Comparison of ENCODE assay signal across 24 cellular contexts in genomic region chr16:86993426-86994110, GRCh38.
"Had no signal": no experiment of that assay in that cellular context is flagged by ENCODE, and none has a peak within 500 bp of the region (broad histone marks: within the 10 kb centered on the region; RNA-seq: fewer than 3 reads in every experiment).

No MANE protein-coding gene starts in this region.

- H3K27ac ChIP-seq: breast epithelium, gastroesophageal sphincter, lower lobe of right lung, testis, vagina had no signal

- H3K9me3 ChIP-seq: breast epithelium, gastroesophageal sphincter, lower lobe of right lung, testis, vagina had no signal

- ATAC-seq: activated CD8-positive, alpha-beta memory T cell treated with anti-CD3 and anti-CD28 coated beads, Interleukin-2, amount 10 ng/mL, durations not matched to agents 7 days and 5 days; activated CD8-positive, alpha-beta T cell treated with anti-CD3 and anti-CD28 coated beads for 36 hours; activated naive CD8-positive, alpha-beta T cell treated with anti-CD3 and anti-CD28 coated beads, Interleukin-2, amount 50 U/mL, for 24 hours; gastroesophageal sphincter; left lobe of liver; lower lobe of right lung; right cardiac atrium; stimulated activated naive CD8-positive, alpha-beta T cell treated with anti-CD3 and anti-CD28 coated beads, Interleukin-15, Interleukin-2, amounts not matched to agents 100 U/mL and 50 U/mL, for 24 hours; WTC11 had no signal

- H3K4me1 ChIP-seq: breast epithelium, gastroesophageal sphincter, lower lobe of right lung, testis, vagina had no signal

- H3K27me3 ChIP-seq: testis, vagina had no signal

- H3K36me3 ChIP-seq: breast epithelium, gastroesophageal sphincter, lower lobe of right lung, vagina had no signal

- H3K4me3 ChIP-seq: breast epithelium, gastroesophageal sphincter, lower lobe of right lung, testis, vagina had no signal

- DNase-seq: activated CD4-positive, alpha-beta T cell treated with anti-CD3 and anti-CD28 coated beads for 1 hour; activated CD4-positive, alpha-beta T cell treated with anti-CD3 and anti-CD28 coated beads, Interleukin-2, amount 10 ng/mL, durations not matched to agents 7 days and 5 days; activated CD8-positive, alpha-beta memory T cell treated with anti-CD3 and anti-CD28 coated beads, Interleukin-2, amount 10 ng/mL, durations not matched to agents 7 days and 5 days; activated CD8-positive, alpha-beta T cell treated with anti-CD3 and anti-CD28 coated beads for 36 hours; activated naive CD8-positive, alpha-beta T cell treated with anti-CD3 and anti-CD28 coated beads, Interleukin-2, amount 50 U/mL, for 24 hours; activated T-cell treated with anti-CD3 and anti-CD28 coated beads, Interleukin-2, amount 50 U/mL, for 48 hours; amygdala; central memory CD4-positive, alpha-beta T cell; hippocampal formation; lower lobe of right lung; mesendoderm; naive B cell; occipital lobe; right cardiac atrium; stimulated activated CD4-positive, alpha-beta T cell treated with anti-CD3 and anti-CD28 coated beads, Interleukin-12 subunit alpha, Interleukin-12 subunit beta, amount 100 ng/mL, for 4 hours; stimulated activated CD4-positive, alpha-beta T cell treated with anti-CD3 and anti-CD28 coated beads, Interleukin-4, amount 100 ng/mL, for 1 hour; stimulated activated naive CD8-positive, alpha-beta T cell treated with anti-CD3 and anti-CD28 coated beads, Interleukin-15, Interleukin-2, amounts not matched to agents 100 U/mL and 50 U/mL, for 24 hours; T-helper 2 cell; testis had no signal
